ENCODE assay signal across 8 cellular contexts in genomic region chr15:85794598-85795319, GRCh38. TPM values are rescaled to one million over a fixed set of nuclear protein-coding genes. Genes with fewer than 3 reads are reported as not detected.
DNase-seq lines count a peak whose midpoint lies in the region; ATAC-seq and TF ChIP-seq lines count a peak whose summit lies in the region.

TSS of gene KLHL25 (minus strand) at chr15:85794925. CDS start at chr15:85769810, 25,115 bp downstream.

- peak within 1 kb of the TSS; percentile 89 for H2AFZ ChIP-seq in SK-N-SH (ENCODE audit: low read depth)

- peaks cover 16% of the 10 kb centered on the region for H4K20me1 ChIP-seq in SK-N-SH (ENCODE audit: insufficient read depth)

- H3K4me3 Mint-ChIP-seq in activated naive CD8-positive, alpha-beta T cell = peak within 1 kb of the TSS; percentile 89
- peak within 1 kb of the TSS; percentile 81 for H3K4me3 Mint-ChIP-seq in osteocyte (ENCODE audit: unreplicated experiment)

- H3K36me3 ChIP-seq in SK-N-SH (replicated peaks in 1 of 2; ENCODE audit: control insufficient read depth in 1 of 2, insufficient read depth in 2 of 2, low read length in 1 of 2) (no peaks in the 10 kb centered on the region), thoracic aorta (no peaks in the 10 kb centered on the region)

- no peaks in the 10 kb centered on the region for H3K9me3 Mint-ChIP-seq in activated naive CD8-positive, alpha-beta T cell (ENCODE audit: low read depth)
- no peaks in the 10 kb centered on the region for H3K9me3 Mint-ChIP-seq in osteocyte (ENCODE audit: unreplicated experiment)

- intact Hi-C loops in head of caudate nucleus (cut with DNase I) = no loop called here

- TF ChIP-seq RAD21 in SK-N-SH (IDR thresholded peaks at IDR 0.05; ENCODE audit: low read length) = no peak

- DNase-seq in GM10248 (ENCODE audit: extremely low spot score) = peak; percentile 99
- DNase-seq in NCI-H1092 (lab: John Stamatoyannopoulos, UW) = peak; percentile 81
- DNase-seq in SK-N-SH = peak; percentile 98
- peak; percentile 87 to 98 (median 96) for DNase-seq in head of caudate nucleus
- DNase-seq in osteocyte (ENCODE audit: extremely low spot score, unreplicated experiment) = peak; percentile 97
- DNase-seq in thoracic aorta (ENCODE audit: low spot score) = peak; percentile 73

- H3K9ac ChIP-seq in SK-N-SH = peak within 1 kb of the TSS; percentile 85

- peak within 1 kb of the TSS; percentile 79 to 84 for H3K27ac ChIP-seq in SK-N-SH (ENCODE audit: low read depth in 2 of 2, low read length in 1 of 2)
- H3K27ac ChIP-seq in thoracic aorta = peak within 1 kb of the TSS; percentile 92 to 94

- ATAC-seq in HG02610 (IDR thresholded peaks at IDR 0.05; ENCODE audit: unreplicated experiment) (peak; percentile 99), thoracic aorta (ENCODE audit: insufficient number of reproducible peaks, low FRiP score, low read depth) (peak; percentile 91)

- H3K27me3 Mint-ChIP-seq in activated naive CD8-positive, alpha-beta T cell = peaks cover 1% of the 10 kb centered on the region
- peaks cover 5% of the 10 kb centered on the region for H3K27me3 Mint-ChIP-seq in osteocyte (ENCODE audit: unreplicated experiment)

- H3K4me1 Mint-ChIP-seq in activated naive CD8-positive, alpha-beta T cell (ENCODE audit: low read depth) = peaks cover 35% of the 10 kb centered on the region
- peaks cover 21% of the 10 kb centered on the region for H3K4me1 Mint-ChIP-seq in osteocyte (ENCODE audit: unreplicated experiment)

- no peaks in the 10 kb centered on the region for H3F3A ChIP-seq in SK-N-SH (replicated peaks; ENCODE audit: insufficient read depth)

- under 1% methylated on average over 36 of the region's 71 CpGs for WGBS in SK-N-SH (ENCODE audit: low lambda C conversion rate)

- CTCF ChIA-PET in GM10248 (lab: Yijun Ruan, JAX) = no interaction called here
- CTCF ChIA-PET in SK-N-SH (lab: Yijun Ruan, JAX) = interaction anchor here (1.0 to 2.0 kb wide), 3 partner anchors 36 to 63 kb away, joined by 3 to 5 read pairs (median 3); no protein-coding TSS in a partner anchor

- peak within 1 kb of the TSS; percentile 98 for H3K4me2 ChIP-seq in SK-N-SH

- peak within 1 kb of the TSS; percentile 28 for H3K27ac Mint-ChIP-seq in activated naive CD8-positive, alpha-beta T cell
- peak within 1 kb of the TSS; percentile 76 for H3K27ac Mint-ChIP-seq in osteocyte (ENCODE audit: unreplicated experiment)

- H3K27me3 ChIP-seq in SK-N-SH (ENCODE audit: insufficient read depth) (no peaks in the 10 kb centered on the region), thoracic aorta (replicated peaks; ENCODE audit: insufficient read depth) (no peaks in the 10 kb centered on the region)

- H3K4me1 ChIP-seq in SK-N-SH (ENCODE audit: control insufficient read depth in 1 of 2, insufficient read depth in 2 of 2, low read depth in 1 of 2, low read length in 1 of 2) (peaks cover 9 to 28% of the 10 kb centered on the region in 2 experiments; a peak in 2 of 4 replicates), thoracic aorta (ENCODE audit: control insufficient read depth in 1 of 2, low read depth in 2 of 2) (peaks cover 8 to 27% of the 10 kb centered on the region in 2 donors)

- H3K36me3 Mint-ChIP-seq in activated naive CD8-positive, alpha-beta T cell = no peaks in the 10 kb centered on the region
- H3K36me3 Mint-ChIP-seq in osteocyte (ENCODE audit: unreplicated experiment) = no peaks in the 10 kb centered on the region

- H3K4me3 ChIP-seq in SK-N-SH (ENCODE audit: low read depth in 2 of 2, low read length in 1 of 2) (peak within 1 kb of the TSS; percentile 82 to 88), thoracic aorta (peak within 1 kb of the TSS; percentile 98)

- H3K9me3 ChIP-seq in SK-N-SH (no peaks in the 10 kb centered on the region), thoracic aorta (no peaks in the 10 kb centered on the region)

- peaks cover 44% of the 10 kb centered on the region for H3K79me2 ChIP-seq in SK-N-SH (ENCODE audit: insufficient read depth)

- no peaks in the 10 kb centered on the region for H3K9me2 ChIP-seq in SK-N-SH

- no peak for TF ChIP-seq CTCF in GM10248 (IDR thresholded peaks at IDR 0.05; ENCODE audit: control extremely low read depth, extremely low read depth, low read depth, missing control alignments)
- TF ChIP-seq CTCF in SK-N-SH (IDR thresholded peaks at IDR 0.05) = no peak
- no peak for TF ChIP-seq CTCF in osteocyte (IDR thresholded peaks at IDR 0.05)
- TF ChIP-seq CTCF in thoracic aorta (IDR thresholded peaks at IDR 0.05) = no peak

- TF ChIP-seq EP300 in SK-N-SH (IDR thresholded peaks at IDR 0.05; ENCODE audit: borderline replicate concordance in 1 of 2, low read depth in 1 of 2, low read length in 1 of 2) = no peak

- POLR2A ChIA-PET in GM10248 (lab: Yijun Ruan, JAX) = no interaction called here
- POLR2A ChIA-PET in SK-N-SH (lab: Yijun Ruan, JAX) = no interaction called here

TF ChIP-seq in SK-N-SH, 30 proteins besides CTCF, POLR2A, EP300 and RAD21 (continues in another document):
- TF ChIP-seq JUND (IDR thresholded peaks at IDR 0.05) (no peak), IRF3 (IDR thresholded peaks at IDR 0.05; ENCODE audit: low read depth, low read length) (peak; percentile 69), REST (IDR thresholded peaks at IDR 0.05; ENCODE audit: low read depth, low read length) (no peak), TAF1 (IDR thresholded peaks at IDR 0.05; ENCODE audit: borderline replicate concordance, low read depth, low read length) (peak; percentile 84), PBX3 (IDR thresholded peaks at IDR 0.05) (peak; percentile 99), RXRA (IDR thresholded peaks at IDR 0.05; ENCODE audit: borderline replicate concordance, low read depth) (no peak), ZBTB33 (IDR thresholded peaks at IDR 0.05; ENCODE audit: borderline replicate concordance, low read depth) (no peak), FOSL2 (IDR thresholded peaks at IDR 0.05; ENCODE audit: borderline replicate concordance, low read depth) (no peak)

RNA-seq across cellular contexts. Expression of gene KLHL25, which starts in this region (rescaled TPM):
- polyA plus RNA-seq in SK-N-SH (2012; rRNA removed) = 4.5 TPM in 2 replicates
- 1.4 and 2.6 TPM in 2 replicates for polyA plus RNA-seq in SK-N-SH (2012; cell fraction: cytosol; rRNA removed)
- polyA plus RNA-seq in SK-N-SH (2012; cell fraction: nucleus; rRNA removed) = 7.3 and 8.6 TPM in 2 replicates
- total RNA-seq in osteocyte = 3.6 and 3.9 TPM in 2 replicates
- 10 to 100 TPM; 15.0 to 18.1 TPM for total RNA-seq in thoracic aorta

Comparison
In these comparisons a context has a peak if more than half of its experiments do, and no peak if none do; other contexts are left out.
1. Peak in every context shown above with its lines: DNase-seq, ATAC-seq, H3K4me3 ChIP-seq and H3K27ac ChIP-seq.